ENCODE assay signal across 8 cellular contexts in the genomic region with DNA sequence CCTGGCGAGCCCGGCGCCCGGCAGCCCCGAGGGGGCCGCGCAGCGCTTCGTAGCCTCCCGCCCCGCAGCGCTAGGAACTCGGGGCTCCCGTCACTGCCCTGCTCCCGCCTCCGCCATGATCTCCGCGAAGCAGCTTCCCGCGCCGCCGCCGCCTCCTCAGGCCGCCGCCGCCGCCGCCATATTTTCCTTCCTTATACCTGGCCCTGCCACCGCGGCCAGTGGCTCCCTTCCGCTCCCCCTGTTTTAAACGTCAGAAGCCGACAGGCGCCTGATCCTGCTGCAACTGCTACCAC. TPM values are rescaled to one million over a fixed set of nuclear protein-coding genes. Genes with fewer than 3 reads are reported as not detected.
A peak's percentile ranks its signal among the peaks of the same experiment; 100 is the strongest.
DNase-seq lines count a peak whose midpoint lies in the region; ATAC-seq, FAIRE-seq and TF ChIP-seq lines count a peak whose summit lies in the region.

No MANE protein-coding gene starts in this region.

- H3K36me3 ChIP-seq in suprapubic skin: no peaks in the 10 kb centered on the region

- BruUV-seq in Calu3 (replicated peaks; lab: Mats Ljungman, UMichigan): no TSS peak

- no peaks in the 10 kb centered on the region for H3K9me3 Mint-ChIP-seq in Calu3 (ENCODE audit: low read depth, unreplicated experiment)

- under 1% methylated on average over 19 of the region's 34 CpGs for WGBS in suprapubic skin

- H3K27me3 ChIP-seq in layer of hippocampus (ENCODE audit: control insufficient read depth, insufficient read depth, low read length) (no peaks in the 10 kb centered on the region), suprapubic skin (no peaks in the 10 kb centered on the region)

- peak overlapping the region; percentile 92 for H3K4me3 ChIP-seq in suprapubic skin

- TF ChIP-seq CTCF in Calu3 (IDR thresholded peaks at IDR 0.05; ENCODE audit: unreplicated experiment) (no peak), suprapubic skin (IDR thresholded peaks at IDR 0.05) (no peak)

- H3K4me3 Mint-ChIP-seq in Calu3 (ENCODE audit: low read depth, unreplicated experiment): peak overlapping the region; percentile 84

- CTCF ChIA-PET in Calu3 (lab: Charles Lee): no interaction called here

- H3K27me3 Mint-ChIP-seq in Calu3 (ENCODE audit: unreplicated experiment): no peaks in the 10 kb centered on the region

- H3K27ac ChIP-seq in angular gyrus (ENCODE audit: low read depth, low read length) (peak overlapping the region; percentile 93), layer of hippocampus (ENCODE audit: low read depth, low read length) (peak overlapping the region; percentile 96), suprapubic skin (peak overlapping the region; percentile 99)

- intact Hi-C loops in Calu3 (cut with micrococcal nuclease; ENCODE audit: unreplicated experiment): no loop called here

- no peaks in the 10 kb centered on the region for H3K9me3 ChIP-seq in suprapubic skin

- no peak for TF ChIP-seq POLR2A in suprapubic skin (IDR thresholded peaks at IDR 0.05)
- TF ChIP-seq POLR2A in GM12891 (IDR thresholded peaks at IDR 0.05; ENCODE audit: low read depth, low read length): no peak

- peaks cover 32% of the 10 kb centered on the region for H3K36me3 Mint-ChIP-seq in Calu3 (ENCODE audit: insufficient read depth, unreplicated experiment)

- DNase-seq in Calu3 (no peak), suprapubic skin (ENCODE audit: low spot score in 2 of 2) (no peak), H4 (ENCODE audit: low spot score) (no peak), GM12891 (ENCODE audit: insufficient read length, low spot score) (no peak)

- no peak for TF ChIP-seq EP300 in suprapubic skin (IDR thresholded peaks at IDR 0.05)

- H3K4me1 ChIP-seq in suprapubic skin: peaks cover 33% of the 10 kb centered on the region

- ATAC-seq in GM21367 (IDR thresholded peaks at IDR 0.05; ENCODE audit: unreplicated experiment) (peak; percentile 27), HG03565 (IDR thresholded peaks at IDR 0.05; ENCODE audit: unreplicated experiment) (peak; percentile 13)

- peak overlapping the region; percentile 95 for H3K27ac Mint-ChIP-seq in Calu3 (ENCODE audit: unreplicated experiment)

- H3K4me1 Mint-ChIP-seq in Calu3 (ENCODE audit: low read depth, unreplicated experiment): no peaks in the 10 kb centered on the region

- no peak for FAIRE-seq in GM12891 (lab: Jason Lieb, UNC)

TF ChIP-seq in GM12891, 5 proteins besides CTCF, POLR2A, EP300 and RAD21:
- TF ChIP-seq POLR2AphosphoS5 (IDR thresholded peaks at IDR 0.05; ENCODE audit: low read depth, low read length) (no peak), TAF1 (IDR thresholded peaks at IDR 0.05; ENCODE audit: low read depth, low read length) (no peak), POU2F2 (IDR thresholded peaks at IDR 0.05; ENCODE audit: low read depth, low read length) (no peak), PAX5 (IDR thresholded peaks at IDR 0.05; ENCODE audit: insufficient read depth, low read length, severe bottlenecking) (no peak), SPI1 (IDR thresholded peaks at IDR 0.05; ENCODE audit: low read depth, low read length) (no peak)
TF ChIP-seq in GM12891: peak in this region for 0.

RNA-seq across cellular contexts. Expression of a gene that starts 0.3 kb away (rescaled TPM):
- total RNA-seq in Calu3 (2022) (71.9 and 82.2 TPM in 2 replicates), suprapubic skin (100 to 1,000 TPM in 2 of 4 donors, 10 to 100 TPM in 2; 79.4 to 132 (median 100) TPM)
- 24.2 and 25.7 TPM in 2 replicates for total RNA-seq in H4 (2014; rRNA removed; shearing (Covaris generic))
- polyA plus RNA-seq in GM12891 (2012; ENCODE audit: low read depth, missing spikeins): 52.4 TPM
